Comparison of ENCODE assay signal across 23 cellular contexts in the genomic region with DNA sequence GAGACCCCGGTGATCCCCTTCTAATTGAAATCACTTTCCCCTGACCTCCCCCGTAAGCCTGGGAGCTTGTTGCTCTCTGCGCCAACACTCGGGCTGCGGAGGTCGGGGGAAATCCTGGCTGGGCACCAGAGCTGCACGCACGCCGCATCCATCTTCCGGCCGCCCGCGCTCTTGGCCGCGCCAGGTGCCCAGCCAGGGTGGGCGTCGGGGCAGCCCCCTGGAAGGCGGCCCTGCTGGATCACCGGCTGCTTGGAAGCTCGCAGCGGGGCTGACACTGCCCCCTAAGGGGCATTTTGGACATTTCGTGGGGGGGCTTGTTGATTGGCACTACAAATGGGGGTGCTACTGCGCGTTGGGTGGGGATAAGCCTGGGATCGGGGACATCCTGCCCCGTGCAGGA.
A peak's percentile ranks its signal among the peaks of the same experiment; 100 is the strongest.
DNase-seq lines count a peak whose midpoint lies in the region; ATAC-seq and TF ChIP-seq lines count a peak whose summit lies in the region.
"Had no signal": no experiment of that assay in that cellular context is flagged by ENCODE, and none has a peak within 500 bp of the region (broad histone marks: within the 10 kb centered on the region; RNA-seq: fewer than 3 reads in every experiment).

No MANE protein-coding gene starts in this region.

- peak; percentile 76 for DNase-seq in SK-N-SH
- peak; percentile 70 for DNase-seq in H7
- DNase-seq in endodermal cell: peak; percentile 62
- DNase-seq in suprapubic skin (ENCODE audit: low spot score in 2 of 2): no peak
- DNase-seq in progenitor cell of endocrine pancreas (ENCODE audit: low spot score, unreplicated experiment): no peak
- DNase-seq in activated T-cell treated with anti-CD3 and anti-CD28 coated beads, Interleukin-2, amount 50 U/mL, for 4 hours: no peak
- no peak for DNase-seq in cerebellar cortex (ENCODE audit: low spot score)
- DNase-seq: activated CD4-positive, alpha-beta T cell treated with anti-CD3 and anti-CD28 coated beads, Interleukin-2, amount 50 U/mL, for 48 hours; activated naive CD8-positive, alpha-beta T cell treated with anti-CD3 and anti-CD28 coated beads, Interleukin-2, amount 10 ng/mL, durations not matched to agents 7 days and 5 days; activated T-cell treated with anti-CD3 and anti-CD28 coated beads for 4 hours; DMS153; NCI-H1417; NCI-H526 treated with DMSO at 0.1 percent for 48 hours; occipital lobe; Right ventricle myocardium superior; stimulated activated naive CD4-positive, alpha-beta T cell; thyroid gland had no signal

- H3K36me3 ChIP-seq in SK-N-SH (replicated peaks in 1 of 2; ENCODE audit: control insufficient read depth in 1 of 2, insufficient read depth in 2 of 2, low read length in 1 of 2) (no peaks in the 10 kb centered on the region), H7 (replicated peaks; ENCODE audit: control insufficient read depth, insufficient read depth, low read length) (no peaks in the 10 kb centered on the region), endodermal cell (ENCODE audit: control insufficient read depth, insufficient read depth, low read length) (no peaks in the 10 kb centered on the region), suprapubic skin (no peaks in the 10 kb centered on the region)
- H3K36me3 ChIP-seq: right atrium auricular region, thyroid gland had no signal

- CTCF ChIA-PET in SK-N-SH (lab: Yijun Ruan, JAX): interaction anchor here (0.5 to 2.4 kb wide), 11 partner anchors 13 to 312 kb away, joined by 3 to 7 read pairs (median 3); no protein-coding TSS in a partner anchor

- H3K9me3 ChIP-seq in SK-N-SH: no peaks in the 10 kb centered on the region
- no peaks in the 10 kb centered on the region for H3K9me3 ChIP-seq in endodermal cell (ENCODE audit: control insufficient read depth, low read length)
- no peaks in the 10 kb centered on the region for H3K9me3 ChIP-seq in suprapubic skin
- H3K9me3 ChIP-seq: A549, right atrium auricular region, thyroid gland had no signal

- H3K9me2 ChIP-seq in SK-N-SH: no peaks in the 10 kb centered on the region

- H3K36me3 Mint-ChIP-seq in endodermal cell (ENCODE audit: low read depth) (no peaks in the 10 kb centered on the region), progenitor cell of endocrine pancreas (ENCODE audit: insufficient read depth) (no peaks in the 10 kb centered on the region)
- H3K36me3 Mint-ChIP-seq in activated T-cell treated with anti-CD3 and anti-CD28 coated beads, Interleukin-2, amount 50 U/mL, for 4 hours (ENCODE audit: insufficient read depth): no peaks in the 10 kb centered on the region
- H3K36me3 Mint-ChIP-seq: activated naive CD8-positive, alpha-beta T cell treated with anti-CD3 and anti-CD28 coated beads, Interleukin-2, amount 10 ng/mL, durations not matched to agents 7 days and 5 days; CD14-positive monocyte had no signal

- H3K9ac ChIP-seq in SK-N-SH (no peak overlapping the region), endodermal cell (ENCODE audit: extremely low read depth, low read length, poor library complexity, severe bottlenecking) (no peak overlapping the region)
- H3K9ac ChIP-seq: KMS-11 had no signal

- H3K27ac ChIP-seq in SK-N-SH (ENCODE audit: low read depth in 2 of 2, low read length in 1 of 2) (no peak overlapping the region), endodermal cell (ENCODE audit: low read depth, low read length) (no peak overlapping the region), suprapubic skin (no peak overlapping the region)
- H3K27ac ChIP-seq: A549, KMS-11, right atrium auricular region, thyroid gland had no signal

- peaks cover 2% of the 10 kb centered on the region for H3K27me3 Mint-ChIP-seq in endodermal cell (ENCODE audit: insufficient read depth)
- H3K27me3 Mint-ChIP-seq in progenitor cell of endocrine pancreas: peaks cover 17% of the 10 kb centered on the region
- peaks cover 21% of the 10 kb centered on the region for H3K27me3 Mint-ChIP-seq in activated T-cell treated with anti-CD3 and anti-CD28 coated beads, Interleukin-2, amount 50 U/mL, for 4 hours (ENCODE audit: low read depth)

- H3K4me3 Mint-ChIP-seq in endodermal cell: no peak overlapping the region
- no peak overlapping the region for H3K4me3 Mint-ChIP-seq in progenitor cell of endocrine pancreas (ENCODE audit: low read depth)
- no peak overlapping the region for H3K4me3 Mint-ChIP-seq in activated T-cell treated with anti-CD3 and anti-CD28 coated beads, Interleukin-2, amount 50 U/mL, for 4 hours
- H3K4me3 Mint-ChIP-seq: activated naive CD8-positive, alpha-beta T cell treated with anti-CD3 and anti-CD28 coated beads, Interleukin-2, amount 10 ng/mL, durations not matched to agents 7 days and 5 days had no signal

- H3K4me2 ChIP-seq in SK-N-SH: no peak overlapping the region
- H3K4me2 ChIP-seq: A549, KMS-11 had no signal

- WGBS in SK-N-SH (ENCODE audit: low lambda C conversion rate): 19% methylated on average over 12 of the region's 26 CpGs
- 76 to 91% methylated on average over 16 to 26 of the region's 26 CpGs for WGBS in endodermal cell (ENCODE audit: insufficient coverage in 1 of 2, insufficient read length in 1 of 2), 2 experiments
- WGBS in suprapubic skin: under 1% methylated on average over 11 of the region's 26 CpGs

- no peak for ATAC-seq in SK-N-SH treated with all-trans-retinoic acid at 6 μM for 48 hours
- no peak for ATAC-seq in activated T-cell treated with anti-CD3 and anti-CD28 coated beads, Interleukin-2, amount 50 U/mL, for 4 hours
- ATAC-seq: A549 had no signal

- H3K9me3 Mint-ChIP-seq in endodermal cell (no peaks in the 10 kb centered on the region), progenitor cell of endocrine pancreas (ENCODE audit: low read depth) (no peaks in the 10 kb centered on the region)
- no peaks in the 10 kb centered on the region for H3K9me3 Mint-ChIP-seq in activated T-cell treated with anti-CD3 and anti-CD28 coated beads, Interleukin-2, amount 50 U/mL, for 4 hours
- H3K9me3 Mint-ChIP-seq: activated naive CD8-positive, alpha-beta T cell treated with anti-CD3 and anti-CD28 coated beads, Interleukin-2, amount 10 ng/mL, durations not matched to agents 7 days and 5 days had no signal

- no peaks in the 10 kb centered on the region for H3F3A ChIP-seq in SK-N-SH (replicated peaks; ENCODE audit: insufficient read depth)

- H3K4me1 ChIP-seq in SK-N-SH (ENCODE audit: control insufficient read depth in 1 of 2, insufficient read depth in 2 of 2, low read depth in 1 of 2, low read length in 1 of 2) (peaks cover 0 to 6% of the 10 kb centered on the region in 2 experiments; a peak in 1 of 4 replicates), endodermal cell (ENCODE audit: control insufficient read depth, insufficient read depth, low read length) (no peaks in the 10 kb centered on the region), suprapubic skin (peaks cover 3% of the 10 kb centered on the region)
- H3K4me1 ChIP-seq: A549, thyroid gland had no signal

- TF ChIP-seq POLR2A in suprapubic skin (IDR thresholded peaks at IDR 0.05): no peak

- H3K27me3 ChIP-seq in SK-N-SH (ENCODE audit: insufficient read depth) (no peaks in the 10 kb centered on the region), H7 (ENCODE audit: control insufficient read depth, insufficient read depth, low read length) (no peaks in the 10 kb centered on the region), endodermal cell (ENCODE audit: control insufficient read depth, insufficient read depth, low read length, poor library complexity, severe bottlenecking) (no peaks in the 10 kb centered on the region), suprapubic skin (peaks cover 26% of the 10 kb centered on the region)
- H3K27me3 ChIP-seq: right atrium auricular region had no signal

- H3K4me3 ChIP-seq in SK-N-SH (ENCODE audit: low read depth in 2 of 2, low read length in 1 of 2): peak overlapping the region in 1 of 2 experiments; percentile 24; a peak in 1 of 4 replicates
- no peak overlapping the region for H3K4me3 ChIP-seq in H7 (ENCODE audit: insufficient read depth, low read depth, low read length)
- H3K4me3 ChIP-seq in endodermal cell (ENCODE audit: low read length): no peak overlapping the region
- H3K4me3 ChIP-seq in suprapubic skin: peak overlapping the region; percentile 8
- H3K4me3 ChIP-seq: A549, lung, thyroid gland had no signal

- POLR2A ChIA-PET in SK-N-SH (lab: Yijun Ruan, JAX): interaction anchor here (0.6 kb wide), 1 partner anchor 264 kb away, joined by 3 read pairs; no protein-coding TSS in a partner anchor

- H3K4me1 Mint-ChIP-seq in endodermal cell: no peaks in the 10 kb centered on the region
- H3K4me1 Mint-ChIP-seq in progenitor cell of endocrine pancreas (ENCODE audit: low read depth): no peaks in the 10 kb centered on the region
- no peaks in the 10 kb centered on the region for H3K4me1 Mint-ChIP-seq in activated T-cell treated with anti-CD3 and anti-CD28 coated beads, Interleukin-2, amount 50 U/mL, for 4 hours (ENCODE audit: low read depth)
- H3K4me1 Mint-ChIP-seq: activated naive CD8-positive, alpha-beta T cell treated with anti-CD3 and anti-CD28 coated beads, Interleukin-2, amount 10 ng/mL, durations not matched to agents 7 days and 5 days; CD14-positive monocyte had no signal

- TF ChIP-seq RAD21 in SK-N-SH (IDR thresholded peaks at IDR 0.05; ENCODE audit: low read length): no peak

- TF ChIP-seq EP300 in SK-N-SH (IDR thresholded peaks at IDR 0.05; ENCODE audit: borderline replicate concordance in 1 of 2, low read depth in 1 of 2, low read length in 1 of 2) (no peak), suprapubic skin (IDR thresholded peaks at IDR 0.05) (no peak)

- no peaks in the 10 kb centered on the region for H4K20me1 ChIP-seq in SK-N-SH (ENCODE audit: insufficient read depth)

- TF ChIP-seq CTCF in SK-N-SH (IDR thresholded peaks at IDR 0.05): no peak
- peak; percentile 60 for TF ChIP-seq CTCF in endodermal cell (conservative IDR thresholded peaks at IDR 0.05)
- no peak for TF ChIP-seq CTCF in suprapubic skin (IDR thresholded peaks at IDR 0.05)
- no peak for TF ChIP-seq CTCF in progenitor cell of endocrine pancreas (IDR thresholded peaks at IDR 0.05; ENCODE audit: unreplicated experiment)

- H3K27ac Mint-ChIP-seq in endodermal cell (no peak overlapping the region), progenitor cell of endocrine pancreas (no peak overlapping the region)
- H3K27ac Mint-ChIP-seq: activated naive CD8-positive, alpha-beta T cell treated with anti-CD3 and anti-CD28 coated beads, Interleukin-2, amount 10 ng/mL, durations not matched to agents 7 days and 5 days; CD14-positive monocyte had no signal

- no peaks in the 10 kb centered on the region for H3K79me2 ChIP-seq in SK-N-SH (ENCODE audit: insufficient read depth)

- H2AFZ ChIP-seq in SK-N-SH (ENCODE audit: low read depth): no peak overlapping the region

TF ChIP-seq in SK-N-SH treated with all-trans-retinoic acid at 6 μM for 48 hours, 23 proteins besides CTCF, POLR2A, EP300 and RAD21 (continues in another document):
- TF ChIP-seq ZFP30 (CRISPR knock-in tag; IDR thresholded peaks at IDR 0.05): no peak
- TF ChIP-seq TCF4 (CRISPR knock-in tag; IDR thresholded peaks at IDR 0.05; ENCODE audit: borderline replicate concordance): no peak
- no peak for TF ChIP-seq OSR1 (CRISPR knock-in tag; IDR thresholded peaks at IDR 0.05)
- no peak for TF ChIP-seq ZFP3 (CRISPR knock-in tag; IDR thresholded peaks at IDR 0.05)
- no peak for TF ChIP-seq ZNF70 (CRISPR knock-in tag; IDR thresholded peaks at IDR 0.05)
- TF ChIP-seq ARNTL (CRISPR knock-in tag; IDR thresholded peaks at IDR 0.05; ENCODE audit: borderline replicate concordance, low read depth): no peak
- no peak for TF ChIP-seq ISL1 (CRISPR knock-in tag; IDR thresholded peaks at IDR 0.05)

Comparison
In these comparisons a context has a peak if more than half of its experiments do, and no peak if none do; other contexts are left out.
1. DNase-seq: peak in SK-N-SH (single experiment), H7 (single experiment) and endodermal cell (single experiment); none in suprapubic skin (0 of 2), progenitor cell of endocrine pancreas (single experiment), activated T-cell treated with anti-CD3 and anti-CD28 coated beads, Interleukin-2, amount 50 U/mL, for 4 hours (single experiment) and cerebellar cortex (single experiment).